ENCODE assay signal across 11 cellular contexts in genomic region chr11:102446606-102447005, GRCh38. TPM values are rescaled to one million over a fixed set of nuclear protein-coding genes. Genes with fewer than 3 reads are reported as not detected.
DNase-seq lines count a peak whose midpoint lies in the region; ATAC-seq and TF ChIP-seq lines count a peak whose summit lies in the region.
"Had no signal": no experiment of that assay in that cellular context is flagged by ENCODE, and none has a peak within 500 bp of the region (broad histone marks: within the 10 kb centered on the region; RNA-seq: fewer than 3 reads in every experiment).

No MANE protein-coding gene starts in this region.

- peak; percentile 46; the same call in 1 of the 2 replicates for ATAC-seq in HCT116
- ATAC-seq in activated T-helper 17 cell treated with anti-CD3 and anti-CD28 coated beads, Interleukin-2, amount 50 U/mL, for 72 hours (replicated peaks) = no peak
- no peak for ATAC-seq in GM19467 (IDR thresholded peaks at IDR 0.05; ENCODE audit: unreplicated experiment)
- ATAC-seq in GM21786 (IDR thresholded peaks at IDR 0.05; ENCODE audit: unreplicated experiment) = no peak

- H3K27me3 ChIP-seq in HCT116 (ENCODE audit: insufficient read depth, low read length) (no peaks in the 10 kb centered on the region), prostate gland (replicated peaks; ENCODE audit: insufficient read depth) (no peaks in the 10 kb centered on the region)
- H3K27me3 ChIP-seq: transverse colon had no signal

- H3K4me3 ChIP-seq in HCT116 (replicated peaks in 1 of 2; ENCODE audit: low read depth in 1 of 2, low read length in 2 of 2) (no peak overlapping the region), prostate gland (no peak overlapping the region)
- H3K4me3 ChIP-seq: neural progenitor cell, transverse colon had no signal

- BruUV-seq in HCT116 (replicated peaks; lab: Mats Ljungman, UMichigan) = no TSS peak

- H3K4me2 ChIP-seq in HCT116 (ENCODE audit: low read length) = no peak overlapping the region
- H3K4me2 ChIP-seq: neural progenitor cell had no signal

- TF ChIP-seq CTCF in HCT116 (IDR thresholded peaks at IDR 0.05 in 2 of 3, conservative IDR thresholded peaks at IDR 0.05 in 1 of 3; ENCODE audit: borderline replicate concordance in 1 of 3, insufficient read depth in 1 of 3, low read depth in 2 of 3, low read length in 2 of 3) = no peak
- no peak for TF ChIP-seq CTCF in prostate gland (IDR thresholded peaks at IDR 0.05)

- H4K20me1 ChIP-seq in HCT116 (ENCODE audit: insufficient read depth) = peaks cover 21% of the 10 kb centered on the region; the same call in 1 of the 2 replicates

- peak overlapping the region; percentile 98 for H3K4me3 Mint-ChIP-seq in activated T-helper 17 cell treated with anti-CD3 and anti-CD28 coated beads, Interleukin-2, amount 50 U/mL, for 72 hours
- H3K4me3 Mint-ChIP-seq: brain, neural progenitor cell had no signal

- RAD21 ChIA-PET in HCT116 (lab: Charles Lee; ENCODE audit: low non-redundant PET in 1 of 2, low total read pairs in 2 of 2, uncharacterized antibody in 2 of 2, unreplicated experiment in 2 of 2) = no interaction called here

- peaks cover 98% of the 10 kb centered on the region for H3K36me3 Mint-ChIP-seq in activated T-helper 17 cell treated with anti-CD3 and anti-CD28 coated beads, Interleukin-2, amount 50 U/mL, for 72 hours (ENCODE audit: low read depth)

- H3K9me3 Mint-ChIP-seq in activated T-helper 17 cell treated with anti-CD3 and anti-CD28 coated beads, Interleukin-2, amount 50 U/mL, for 72 hours = no peaks in the 10 kb centered on the region

- peaks cover 87% of the 10 kb centered on the region for H3K79me2 ChIP-seq in HCT116 (ENCODE audit: insufficient read depth, low read length)

- H3K9me3 ChIP-seq in HCT116 (ENCODE audit: control insufficient read depth in 1 of 2, insufficient read depth in 1 of 2, low read depth in 1 of 2, low read length in 2 of 2) (no peaks in the 10 kb centered on the region), prostate gland (no peaks in the 10 kb centered on the region)
- H3K9me3 ChIP-seq: transverse colon had no signal

- WGBS in prostate gland = 60% methylated on average over 3 of the region's 3 CpGs

- no peaks in the 10 kb centered on the region for H3K27me3 Mint-ChIP-seq in activated T-helper 17 cell treated with anti-CD3 and anti-CD28 coated beads, Interleukin-2, amount 50 U/mL, for 72 hours
- H3K27me3 Mint-ChIP-seq: brain had no signal

- CTCF ChIA-PET in HCT116 (lab: Charles Lee) = no interaction called here

- peaks cover 74% of the 10 kb centered on the region for H3K4me1 Mint-ChIP-seq in activated T-helper 17 cell treated with anti-CD3 and anti-CD28 coated beads, Interleukin-2, amount 50 U/mL, for 72 hours

- H3K36me3 ChIP-seq in HCT116 (ENCODE audit: control insufficient read depth in 1 of 2, insufficient read depth in 2 of 2, low read length in 2 of 2) = peaks cover 8 to 32% of the 10 kb centered on the region in 2 experiments; a peak in 2 of 4 replicates
- H3K36me3 ChIP-seq in prostate gland = peaks cover 0 to 3% of the 10 kb centered on the region in 2 donors
- H3K36me3 ChIP-seq: transverse colon had no signal

- H3K27ac Mint-ChIP-seq in activated T-helper 17 cell treated with anti-CD3 and anti-CD28 coated beads, Interleukin-2, amount 50 U/mL, for 72 hours = peak overlapping the region; percentile 95
- H3K27ac Mint-ChIP-seq: neural progenitor cell had no signal

- no peak for TF ChIP-seq POLR2A in HCT116 (IDR thresholded peaks at IDR 0.05; ENCODE audit: borderline replicate concordance, extremely low read depth, insufficient read depth, insufficient read length)
- no peak for TF ChIP-seq POLR2A in prostate gland (IDR thresholded peaks at IDR 0.05)

- POLR2A ChIA-PET in HCT116 (lab: Charles Lee) = no interaction called here

- H3K27ac ChIP-seq in HCT116 (ENCODE audit: low read depth, low read length) (no peak overlapping the region), prostate gland (no peak overlapping the region)
- H3K27ac ChIP-seq: neural progenitor cell, transverse colon had no signal

- H3K9ac ChIP-seq in HCT116 (ENCODE audit: low read length) = no peak overlapping the region
- H3K9ac ChIP-seq: neural progenitor cell had no signal

- H3K9me2 ChIP-seq in HCT116 (ENCODE audit: insufficient read depth) = no peaks in the 10 kb centered on the region

- intact Hi-C loops in HCT116 (cut with micrococcal nuclease) = no loop called here
- intact Hi-C loops in prostate gland (cut with DNase I) = no loop called here

- H2AFZ ChIP-seq in HCT116 (ENCODE audit: low read depth, low read length, poor library complexity, severe bottlenecking) = no peak overlapping the region
- H2AFZ ChIP-seq: neural progenitor cell had no signal

- H3K4me1 ChIP-seq in HCT116 (ENCODE audit: control insufficient read depth in 1 of 2, insufficient read depth in 2 of 2, low read length in 2 of 2) = peaks cover 0 to 40% of the 10 kb centered on the region in 2 experiments; a peak in 3 of 4 replicates
- H3K4me1 ChIP-seq in prostate gland (replicated peaks) = no peaks in the 10 kb centered on the region

- TF ChIP-seq RAD21 in HCT116 (IDR thresholded peaks at IDR 0.05; ENCODE audit: low read depth) = no peak

- DNase-seq in AG08396 (ENCODE audit: low spot score) (peak; percentile 74), HCT116 (ENCODE audit: low read depth, low spot score) (no peak), glomerular visceral epithelial cell (ENCODE audit: extremely low spot score) (peak; percentile 73), prostate gland (ENCODE audit: low spot score) (no peak)
- no peak for DNase-seq in activated T-cell treated with anti-CD3 and anti-CD28 coated beads, Interleukin-2, amount 50 U/mL, for 1 hour
- DNase-seq: transverse colon had no signal

TF ChIP-seq in HCT116, 20 proteins besides CTCF, POLR2A, EP300 and RAD21:
- TF ChIP-seq CBX3 (IDR thresholded peaks at IDR 0.05; ENCODE audit: low read depth) (no peak), ZBTB33 (IDR thresholded peaks at IDR 0.05; ENCODE audit: extremely low read depth, insufficient replicate concordance, low read length) (no peak), SRF (IDR thresholded peaks at IDR 0.05; ENCODE audit: low read depth) (no peak), EZH2 (IDR thresholded peaks at IDR 0.05) (no peak), FOSL1 (IDR thresholded peaks at IDR 0.05; ENCODE audit: low read depth) (no peak), CEBPB (IDR thresholded peaks at IDR 0.05; ENCODE audit: low read depth) (no peak), TCF7L2 (IDR thresholded peaks at IDR 0.05; ENCODE audit: borderline replicate concordance, extremely low read depth, insufficient read depth, insufficient read length) (no peak), SP1 (IDR thresholded peaks at IDR 0.05; ENCODE audit: low read depth) (no peak), SIN3A (IDR thresholded peaks at IDR 0.05; ENCODE audit: low read depth) (no peak), MAX (IDR thresholded peaks at IDR 0.05) (no peak), ELF1 (IDR thresholded peaks at IDR 0.05; ENCODE audit: borderline replicate concordance, low read depth) (no peak), ZNF274 (IDR thresholded peaks at IDR 0.05; ENCODE audit: low read depth, low read length) (no peak), POLR2AphosphoS5 (IDR thresholded peaks at IDR 0.05; ENCODE audit: low read depth, low read length) (no peak)

RNA-seq across cellular contexts. Expression of gene TMEM123, which starts 6.0 kb away (rescaled TPM):
- total RNA-seq in HCT116 (2021; ENCODE audit: unreplicated experiment) (217 TPM), prostate gland (100 to 1,000 TPM; 205 to 227 TPM)
- polyA plus RNA-seq in HCT116 (2012) = 189 and 220 TPM in 2 replicates
- 100 to 1,000 TPM; 140 to 209 TPM for total RNA-seq in activated T-helper 17 cell treated with anti-CD3 and anti-CD28 coated beads, Interleukin-2, amount 50 U/mL, for 72 hours

Comparison
In these comparisons a context has a peak if more than half of its experiments do, and no peak if none do; other contexts are left out.
1. DNase-seq: peak in AG08396 (single experiment) and glomerular visceral epithelial cell (single experiment); none in HCT116 (single experiment), prostate gland (single experiment) and activated T-cell treated with anti-CD3 and anti-CD28 coated beads, Interleukin-2, amount 50 U/mL, for 1 hour (single experiment).